Comparison of ENCODE assay signal across 8 cellular contexts in the genomic region with DNA sequence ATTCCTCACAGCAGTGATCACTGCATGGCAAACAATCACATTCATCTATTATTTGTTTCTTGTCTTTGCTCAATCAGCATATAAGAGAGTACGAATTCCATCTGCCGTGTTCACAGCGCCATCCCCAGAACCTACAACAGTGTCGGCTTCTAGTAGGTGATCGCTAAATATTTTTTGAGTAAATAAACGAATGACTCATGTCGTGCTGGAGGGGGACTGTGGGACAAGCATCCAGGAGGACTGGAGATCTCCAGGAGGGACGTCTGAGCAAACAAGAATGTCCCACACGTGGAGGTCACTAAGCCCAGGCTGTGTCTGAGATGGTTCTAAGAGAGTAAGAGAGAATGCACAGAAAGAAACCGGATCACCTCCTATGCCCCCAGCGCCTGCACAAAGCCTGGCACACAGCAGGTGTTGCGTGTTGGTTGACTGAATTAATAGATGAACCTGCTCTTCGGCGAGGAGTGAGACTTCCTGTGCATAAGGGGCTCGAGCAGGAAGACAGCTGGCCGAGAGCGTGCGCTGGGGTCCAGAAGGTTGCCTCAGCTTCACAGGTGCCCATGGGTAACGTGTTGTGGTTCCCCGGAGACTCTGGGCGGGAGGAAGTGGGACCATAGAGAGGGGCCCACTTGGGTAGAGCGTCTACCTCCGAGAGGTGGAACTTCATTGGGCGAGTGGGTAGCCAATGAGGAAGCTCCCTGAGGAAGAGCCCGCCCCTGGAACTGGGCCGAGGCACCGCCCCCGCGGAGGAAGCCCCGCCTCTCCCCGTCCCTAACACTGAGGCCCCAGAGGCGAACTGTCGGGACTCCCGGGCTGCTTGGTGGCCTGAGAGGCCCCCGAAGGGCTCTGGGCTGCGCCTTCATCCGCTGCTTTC.
DNase-seq lines count a peak whose midpoint lies in the region; ATAC-seq, FAIRE-seq and TF ChIP-seq lines count a peak whose summit lies in the region.

No MANE protein-coding gene starts in this region.

- DNase-seq in GM12891 (ENCODE audit: insufficient read length, low spot score) = peak; percentile 92
- DNase-seq in NCI-H1436 (lab: John Stamatoyannopoulos, UW) = peak; percentile 98
- peak; percentile 63 to 96 (median 82) for DNase-seq in T-helper 2 cell
- peak; percentile 42 for DNase-seq in astrocyte of the hippocampus (ENCODE audit: low read depth, low spot score)
- peak; percentile 32 for DNase-seq in iris pigment epithelial cell (ENCODE audit: low read depth)
- peak; percentile 88 to 93 for DNase-seq in stimulated activated CD4-positive, alpha-beta T cell treated with anti-CD3 and anti-CD28 coated beads, Interleukin-15, amount 100 ng/mL, for 48 hours (ENCODE audit: low read depth in 2 of 2)
- no peak for DNase-seq in HCEC 1CT

- ATAC-seq in HG02678 (IDR thresholded peaks at IDR 0.05; ENCODE audit: unreplicated experiment) = peak; percentile 98

- peak; percentile 97 for FAIRE-seq in GM12891 (lab: Jason Lieb, UNC)

- no peak for TF ChIP-seq POLR2A in GM12891 (IDR thresholded peaks at IDR 0.05; ENCODE audit: low read depth, low read length)

TF ChIP-seq in GM12891, 5 proteins besides CTCF, POLR2A, EP300 and RAD21:
- TF ChIP-seq TAF1 (IDR thresholded peaks at IDR 0.05; ENCODE audit: low read depth, low read length) (peak; percentile 80), PAX5 (IDR thresholded peaks at IDR 0.05; ENCODE audit: insufficient read depth, low read length, severe bottlenecking) (peak; percentile 4), POU2F2 (IDR thresholded peaks at IDR 0.05; ENCODE audit: low read depth, low read length) (no peak), SPI1 (IDR thresholded peaks at IDR 0.05; ENCODE audit: low read depth, low read length) (peak; percentile 80), POLR2AphosphoS5 (IDR thresholded peaks at IDR 0.05; ENCODE audit: low read depth, low read length) (0 out of 2 replicates have a peak, but pooled peaks have one; percentile 24)
